Comparison of ENCODE assay signal across 2 cellular contexts in the genomic region with DNA sequence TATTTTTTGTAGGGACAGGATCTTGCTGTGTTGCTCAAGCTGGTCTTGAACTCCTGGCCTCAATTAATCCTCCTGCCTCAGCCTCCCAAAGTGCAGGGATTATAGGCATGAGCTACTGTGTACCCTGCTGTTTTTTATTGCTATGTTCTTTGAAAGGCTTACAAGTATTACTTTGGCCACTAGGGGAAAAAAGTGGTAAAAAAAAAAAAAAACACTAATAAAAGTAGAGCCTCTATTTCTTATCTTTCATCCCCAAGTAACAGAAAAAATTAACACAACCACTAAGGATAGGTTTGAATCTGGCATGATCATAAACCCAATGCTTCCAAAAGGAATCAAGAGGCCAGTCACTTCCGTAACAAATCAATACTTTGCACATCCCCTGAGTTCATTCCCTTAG.
A peak's percentile ranks its signal among the peaks of the same experiment; 100 is the strongest.
TF ChIP-seq lines count a peak whose summit lies in the region.

No MANE protein-coding gene starts in this region.

TF ChIP-seq in HCT116, 20 proteins besides CTCF, POLR2A, EP300 and RAD21:
- TF ChIP-seq ELF1 (IDR thresholded peaks at IDR 0.05; ENCODE audit: borderline replicate concordance, low read depth), result no peak
- no peak for TF ChIP-seq FOSL1 (IDR thresholded peaks at IDR 0.05; ENCODE audit: low read depth)
- TF ChIP-seq EZH2phosphoT487 (IDR thresholded peaks at IDR 0.05; ENCODE audit: borderline replicate concordance), result no peak
- no peak for TF ChIP-seq SP1 (IDR thresholded peaks at IDR 0.05; ENCODE audit: low read depth)

TF ChIP-seq in HepG2, 621 proteins besides CTCF, POLR2A, EP300 and RAD21:
- TF ChIP-seq, protein P1, sequence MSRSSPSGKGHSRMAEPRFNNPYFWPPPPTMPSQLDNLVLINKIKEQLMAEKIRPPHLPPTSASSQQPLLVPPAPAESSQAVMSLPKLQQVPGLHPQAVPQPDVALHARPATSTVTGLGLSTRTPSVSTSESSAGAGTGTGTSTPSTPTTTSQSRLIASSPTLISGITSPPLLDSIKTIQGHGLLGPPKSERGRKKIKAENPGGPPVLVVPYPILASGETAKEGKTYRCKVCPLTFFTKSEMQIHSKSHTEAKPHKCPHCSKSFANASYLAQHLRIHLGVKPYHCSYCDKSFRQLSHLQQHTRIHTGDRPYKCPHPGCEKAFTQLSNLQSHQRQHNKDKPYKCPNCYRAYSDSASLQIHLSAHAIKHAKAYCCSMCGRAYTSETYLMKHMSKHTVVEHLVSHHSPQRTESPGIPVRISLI (CRISPR knock-in tag; IDR thresholded peaks at IDR 0.05; ENCODE audit: borderline replicate concordance), result peak; percentile 38; the same call in 1 of the 2 replicates
- TF ChIP-seq ZNF746 (CRISPR knock-in tag; IDR thresholded peaks at IDR 0.05) (no peak), YEATS2 (CRISPR knock-in tag; IDR thresholded peaks at IDR 0.05; ENCODE audit: borderline replicate concordance) (no peak), ZMAT3 (CRISPR knock-in tag; conservative IDR thresholded peaks at IDR 0.05) (no peak), IRX3 (CRISPR knock-in tag; IDR thresholded peaks at IDR 0.05; ENCODE audit: borderline replicate concordance, low read depth) (no peak)
